ENCODE assay signal across 21 cellular contexts in genomic region chr12:113127791-113128199, GRCh38. TPM values are rescaled to one million over a fixed set of nuclear protein-coding genes. Genes with fewer than 3 reads are reported as not detected.
DNase-seq lines count a peak whose midpoint lies in the region; ATAC-seq and TF ChIP-seq lines count a peak whose summit lies in the region.
"Had no signal": no experiment of that assay in that cellular context is flagged by ENCODE, and none has a peak within 500 bp of the region (broad histone marks: within the 10 kb centered on the region; RNA-seq: fewer than 3 reads in every experiment).

No MANE protein-coding gene starts in this region.

- ATAC-seq in Right ventricle myocardium inferior (no peak), heart right ventricle (no peak)
- ATAC-seq in naive thymus-derived CD8-positive, alpha-beta T cell, result no peak
- ATAC-seq in stimulated activated naive CD8-positive, alpha-beta T cell treated with anti-CD3 and anti-CD28 coated beads, Interleukin-15, amount 100 ng/mL, for 72 hours, result no peak

- peaks cover 0 to 22% (median 4%) of the 10 kb centered on the region in 4 donors for H3K4me1 Mint-ChIP-seq in naive thymus-derived CD8-positive, alpha-beta T cell
- peaks cover 36% of the 10 kb centered on the region for H3K4me1 Mint-ChIP-seq in stimulated activated naive CD8-positive, alpha-beta T cell treated with anti-CD3 and anti-CD28 coated beads, Interleukin-15, amount 100 ng/mL, for 72 hours

- H3K9me3 ChIP-seq in heart right ventricle, result peaks cover 0 to 17% (median 0%) of the 10 kb centered on the region in 11 donors

- peaks cover 0 to 43% (median 15%) of the 10 kb centered on the region in 7 donors for H3K27me3 ChIP-seq in heart right ventricle

- POLR2A ChIA-PET in naive thymus-derived CD8-positive, alpha-beta T cell (lab: Charles Lee), result no interaction called here

- no peak overlapping the region for H3K27ac ChIP-seq in heart right ventricle
- H3K27ac ChIP-seq in temporal lobe (ENCODE audit: low read depth, low read length), result peak overlapping the region; percentile 56
- H3K27ac ChIP-seq: GM23248, HL-60 had no signal

- peak overlapping the region in 1 of 10 donors; percentile 37 for H3K27ac Mint-ChIP-seq in naive thymus-derived CD8-positive, alpha-beta T cell
- no peak overlapping the region for H3K27ac Mint-ChIP-seq in stimulated activated naive CD8-positive, alpha-beta T cell treated with anti-CD3 and anti-CD28 coated beads, Interleukin-15, amount 100 ng/mL, for 72 hours
- H3K27ac Mint-ChIP-seq: HFFc6 had no signal

- peaks cover 0 to 7% (median 6%) of the 10 kb centered on the region in 3 donors for H3K36me3 Mint-ChIP-seq in naive thymus-derived CD8-positive, alpha-beta T cell

- no peak for TF ChIP-seq CTCF in heart right ventricle (IDR thresholded peaks at IDR 0.05)

- H3K36me3 ChIP-seq in heart right ventricle, result no peaks in the 10 kb centered on the region

- DNase-seq in Right ventricle myocardium inferior (ENCODE audit: missing footprints), result peak; percentile 37
- no peak for DNase-seq in heart right ventricle
- peak; percentile 54 for DNase-seq in Jurkat, Clone E6-1 (ENCODE audit: low read depth, low spot score)
- DNase-seq in islet precursor cell, result peak; percentile 55
- no peak for DNase-seq in naive thymus-derived CD8-positive, alpha-beta T cell
- DNase-seq in stimulated activated naive CD8-positive, alpha-beta T cell treated with anti-CD3 and anti-CD28 coated beads, Interleukin-15, amount 100 ng/mL, for 72 hours, result no peak
- DNase-seq: Calu3; DMS79 treated with DMSO at 0.1 percent for 48 hours; GDM1; GM23248; HFFc6; KG1; NCI-H1092 treated with DMSO at 0.1 percent for 48 hours; NCI-H2029 treated with DMSO at 0.1 percent for 48 hours; NCI-H226; NCI-H526; NK-92 treated with Interleukin-12 subunit alpha and Interleukin-12 subunit beta, amount 100 ng/mL, for 24 hours had no signal

- no peak overlapping the region for H3K4me3 ChIP-seq in heart right ventricle
- no peak overlapping the region for H3K4me3 ChIP-seq in Jurkat, Clone E6-1 (ENCODE audit: low read length)
- H3K4me3 ChIP-seq: GM23248 had no signal

- H3K4me3 Mint-ChIP-seq in naive thymus-derived CD8-positive, alpha-beta T cell, result no peak overlapping the region
- no peak overlapping the region for H3K4me3 Mint-ChIP-seq in stimulated activated naive CD8-positive, alpha-beta T cell treated with anti-CD3 and anti-CD28 coated beads, Interleukin-15, amount 100 ng/mL, for 72 hours
- H3K4me3 Mint-ChIP-seq: HFFc6 had no signal

- WGBS in heart right ventricle, 2 donors, result 34 to 39% methylated on average over 15 of the region's 15 CpGs

- intact Hi-C loops in Right ventricle myocardium inferior (cut with DNase I), result no loop called here
- intact Hi-C loops in heart right ventricle (cut with DNase I), result no loop called here

- H3K27me3 Mint-ChIP-seq in naive thymus-derived CD8-positive, alpha-beta T cell, result peaks cover 0 to 6% (median 3%) of the 10 kb centered on the region in 5 donors
- H3K27me3 Mint-ChIP-seq in stimulated activated naive CD8-positive, alpha-beta T cell treated with anti-CD3 and anti-CD28 coated beads, Interleukin-15, amount 100 ng/mL, for 72 hours, result no peaks in the 10 kb centered on the region

- peaks cover 0 to 8% (median 3%) of the 10 kb centered on the region in 9 donors for H3K9me3 Mint-ChIP-seq in naive thymus-derived CD8-positive, alpha-beta T cell
- H3K9me3 Mint-ChIP-seq in stimulated activated naive CD8-positive, alpha-beta T cell treated with anti-CD3 and anti-CD28 coated beads, Interleukin-15, amount 100 ng/mL, for 72 hours, result peaks cover 2 to 7% of the 10 kb centered on the region in 2 donors

- no peaks in the 10 kb centered on the region for H3K4me1 ChIP-seq in heart right ventricle

RNA-seq across cellular contexts. Expression of gene RASAL1, which starts 7.8 kb away (rescaled TPM):
- total RNA-seq in Right ventricle myocardium inferior (not detected), heart right ventricle (not detected), temporal lobe (4.2 TPM)
- not detected for polyA plus RNA-seq in heart right ventricle
- 16.6 TPM for polyA plus RNA-seq in Jurkat, Clone E6-1 (2012; ENCODE audit: insufficient read depth, insufficient read length)
- total RNA-seq in naive thymus-derived CD8-positive, alpha-beta T cell, result under 1 TPM; 0.44 to 0.47 TPM
- polyA plus RNA-seq in naive thymus-derived CD8-positive, alpha-beta T cell, result under 1 TPM; 0.13 to 0.76 (median 0.23) TPM
- total RNA-seq: GM23248, HFFc6, MCF 10A had no signal
- polyA plus RNA-seq: GM23248 had no signal

RNA-seq across cellular contexts. Expression of gene CFAP73, which starts 21.7 kb away (rescaled TPM):
- total RNA-seq in Right ventricle myocardium inferior, result not detected
- total RNA-seq in heart right ventricle, result not detected
- polyA plus RNA-seq in heart right ventricle, result under 1 TPM in 1 of 2 donors, not detected in 1; 0.10 TPM
- 2.5 TPM for polyA plus RNA-seq in Jurkat, Clone E6-1 (2012; ENCODE audit: insufficient read depth, insufficient read length)
- total RNA-seq in temporal lobe, result 1.2 TPM
- total RNA-seq in naive thymus-derived CD8-positive, alpha-beta T cell, result under 1 TPM in 1 of 2 experiments, not detected in 1; 0.39 TPM
- not detected for polyA plus RNA-seq in naive thymus-derived CD8-positive, alpha-beta T cell
- total RNA-seq: A673, GM23248, MCF 10A had no signal
- polyA plus RNA-seq: GM23248 had no signal

RNA-seq across cellular contexts. Expression of gene DDX54, which starts 57.5 kb away (rescaled TPM):
- 38.5 TPM for total RNA-seq in Right ventricle myocardium inferior
- 10 to 100 TPM; 33.3 to 46.5 (median 37.5) TPM for total RNA-seq in heart right ventricle
- polyA plus RNA-seq in heart right ventricle, result 10 to 100 TPM; 16.5 to 52.7 TPM
- polyA plus RNA-seq in Jurkat, Clone E6-1 (2012; ENCODE audit: insufficient read depth, insufficient read length), result 149 TPM
- 12.5 TPM for total RNA-seq in temporal lobe
- total RNA-seq in naive thymus-derived CD8-positive, alpha-beta T cell, result 10 to 100 TPM; 76.1 to 81.8 TPM
- polyA plus RNA-seq in naive thymus-derived CD8-positive, alpha-beta T cell, result 10 to 100 TPM; 17.9 to 38.2 (median 24.3) TPM

RNA-seq across cellular contexts. Expression of gene RITA1, which starts 57.7 kb away (rescaled TPM):
- 18.1 TPM for total RNA-seq in Right ventricle myocardium inferior
- total RNA-seq in heart right ventricle, result 10 to 100 TPM; 11.9 to 20.8 (median 14.4) TPM
- polyA plus RNA-seq in heart right ventricle, result 1 to 10 TPM; 8.0 to 9.9 TPM
- 28.2 TPM for polyA plus RNA-seq in Jurkat, Clone E6-1 (2012; ENCODE audit: insufficient read depth, insufficient read length)
- 6.6 TPM for total RNA-seq in temporal lobe
- total RNA-seq in naive thymus-derived CD8-positive, alpha-beta T cell, result 10 to 100 TPM; 12.8 to 17.1 TPM
- polyA plus RNA-seq in naive thymus-derived CD8-positive, alpha-beta T cell, result 10 to 100 TPM; 22.9 to 26.2 (median 24.6) TPM

Comparison
In these comparisons a context has a peak if more than half of its experiments do, and no peak if none do; other contexts are left out.
1. DNase-seq: peak in Right ventricle myocardium inferior (single experiment), Jurkat, Clone E6-1 (single experiment) and islet precursor cell (single experiment); none in heart right ventricle (0 of 2), naive thymus-derived CD8-positive, alpha-beta T cell (0 of 10) and stimulated activated naive CD8-positive, alpha-beta T cell treated with anti-CD3 and anti-CD28 coated beads, Interleukin-15, amount 100 ng/mL, for 72 hours (0 of 2).